ENCODE assay signal across 10 cellular contexts in genomic region chr3:172104471-172105072, GRCh38.
DNase-seq lines count a peak whose midpoint lies in the region; ATAC-seq, FAIRE-seq and TF ChIP-seq lines count a peak whose summit lies in the region.
"Had no signal": no experiment of that assay in that cellular context is flagged by ENCODE, and none has a peak within 500 bp of the region (broad histone marks: within the 10 kb centered on the region; RNA-seq: fewer than 3 reads in every experiment).

No MANE protein-coding gene starts in this region.

- TF ChIP-seq EP300 in HepG2 (IDR thresholded peaks at IDR 0.05; ENCODE audit: low read depth in 2 of 2, low read length in 2 of 2) (no peak), HepG2 (CRISPR knock-in tag; IDR thresholded peaks at IDR 0.05; ENCODE audit: borderline replicate concordance) (no peak)

- CTCF ChIA-PET in HepG2 (lab: Yijun Ruan, JAX; ENCODE audit: low intra/inter-chr PET ratio, low total read pairs) = no interaction called here

- peaks cover 4% of the 10 kb centered on the region for H3K36me3 Mint-ChIP-seq in astrocyte (ENCODE audit: low read depth, unreplicated experiment)

- ATAC-seq in HepG2 (no peak), right lobe of liver (no peak), HG02870 (IDR thresholded peaks at IDR 0.05; ENCODE audit: unreplicated experiment) (no peak)
- ATAC-seq: stimulated activated naive CD8-positive, alpha-beta T cell treated with anti-CD3 and anti-CD28 coated beads, Interleukin-15, amount 100 ng/mL, for 72 hours had no signal

- H3K4me2 ChIP-seq in HepG2 (ENCODE audit: low read depth, low read length) = no peak overlapping the region
- H3K4me2 ChIP-seq in astrocyte (ENCODE audit: low read length) = peak overlapping the region; percentile 56

- H4K20me1 ChIP-seq in HepG2 (ENCODE audit: insufficient read depth, low read length) = peaks cover 88% of the 10 kb centered on the region
- peaks cover 87% of the 10 kb centered on the region for H4K20me1 ChIP-seq in astrocyte (ENCODE audit: insufficient read depth, low read length)

- in situ Hi-C loops in HepG2 (cut with HindIII; ENCODE audit: extremely low pct_ligation_motif_present, low pct_unique_long_range_greater_than_20kb) = no loop called here

- H3K4me1 Mint-ChIP-seq in astrocyte (ENCODE audit: low read depth, unreplicated experiment) = peaks cover 79% of the 10 kb centered on the region

- no peak overlapping the region for H2AFZ ChIP-seq in HepG2 (ENCODE audit: low read length)
- H2AFZ ChIP-seq in astrocyte (ENCODE audit: low read depth, low read length) = no peak overlapping the region

- H3K27me3 ChIP-seq in HepG2 (ENCODE audit: control insufficient read depth in 1 of 2, insufficient read depth in 2 of 2, low read length in 2 of 2) = no peaks in the 10 kb centered on the region
- no peaks in the 10 kb centered on the region for H3K27me3 ChIP-seq in right lobe of liver
- no peaks in the 10 kb centered on the region for H3K27me3 ChIP-seq in astrocyte (ENCODE audit: insufficient read depth, low read length)

- TF ChIP-seq POLR2A in HepG2 (IDR thresholded peaks at IDR 0.05; ENCODE audit: insufficient read depth in 1 of 2, low read depth in 2 of 2, low read length in 2 of 2) = no peak
- TF ChIP-seq POLR2A in right lobe of liver (IDR thresholded peaks at IDR 0.05) = no peak

- no peak for TF ChIP-seq CTCF in HepG2 (CRISPR knock-in tag; IDR thresholded peaks at IDR 0.05)
- TF ChIP-seq CTCF in right lobe of liver (IDR thresholded peaks at IDR 0.05) = no peak
- no peak for TF ChIP-seq CTCF in astrocyte (IDR thresholded peaks at IDR 0.05; ENCODE audit: insufficient read depth, low read depth, low read length)

- POLR2A ChIA-PET in HepG2 (lab: Yijun Ruan, JAX) = interaction anchor here (0.7 to 5.0 kb wide), 4 partner anchors 11 to 65 kb away, joined by 3 to 37 read pairs (median 6); partner anchors contain the start of gene FNDC3B

- H3K27me3 Mint-ChIP-seq in astrocyte (ENCODE audit: low read depth, unreplicated experiment) = no peaks in the 10 kb centered on the region
- H3K27me3 Mint-ChIP-seq: stimulated activated naive CD8-positive, alpha-beta T cell treated with anti-CD3 and anti-CD28 coated beads, Interleukin-15, amount 100 ng/mL, for 72 hours had no signal

- no peak for DNase-seq in HepG2 (ENCODE audit: low spot score)
- DNase-seq in right lobe of liver = no peak
- peak; percentile 61 for DNase-seq in astrocyte (ENCODE audit: low read depth)
- DNase-seq in kidney tubule cell (ENCODE audit: low spot score) = peak; percentile 62
- DNase-seq in SHP77 (lab: John Stamatoyannopoulos, UW) = no peak
- no peak for DNase-seq in GM19238 (ENCODE audit: insufficient read length, low spot score)
- no peak for DNase-seq in COLO668 (lab: John Stamatoyannopoulos, UW; ENCODE audit: unreplicated experiment)
- DNase-seq: stimulated activated naive CD8-positive, alpha-beta T cell treated with anti-CD3 and anti-CD28 coated beads, Interleukin-15, amount 100 ng/mL, for 72 hours had no signal

- H3K27ac ChIP-seq in HepG2 (ENCODE audit: extremely low read length, insufficient read depth, low read length) (peak overlapping the region; percentile 84), right lobe of liver (peak overlapping the region in 1 of 3 donors; percentile 90), astrocyte (ENCODE audit: low read depth, low read length) (peak overlapping the region; percentile 86)
- H3K27ac ChIP-seq: VCaP had no signal

- H3K4me1 ChIP-seq in HepG2 (ENCODE audit: insufficient read depth, low read length) (peaks cover 100% of the 10 kb centered on the region), right lobe of liver (peaks cover 0 to 58% (median 20%) of the 10 kb centered on the region in 4 donors), astrocyte (ENCODE audit: insufficient read depth, low read length) (peaks cover 44% of the 10 kb centered on the region)

- 92% methylated on average over 2 of the region's 2 CpGs for WGBS in HepG2 (ENCODE audit: low lambda C conversion rate)
- 44% methylated on average over 2 of the region's 2 CpGs for WGBS in right lobe of liver (ENCODE audit: insufficient coverage, low coverage, low lambda C conversion rate, missing lambda C conversion rate)

- FAIRE-seq in HepG2 (lab: Jason Lieb, UNC) = no peak
- no peak for FAIRE-seq in astrocyte (lab: Jason Lieb, UNC)

- BruUV-seq in HepG2 (replicated peaks; lab: Mats Ljungman, UMichigan) = no TSS peak

- H3K9ac ChIP-seq in HepG2 (ENCODE audit: insufficient read depth, low read depth, low read length) (no peak overlapping the region; the same call in 1 of the 2 replicates), astrocyte (ENCODE audit: low read length) (no peak overlapping the region)

- H3K27ac Mint-ChIP-seq in astrocyte (ENCODE audit: unreplicated experiment) = peak overlapping the region; percentile 94

- intact Hi-C loops in HepG2 (cut with micrococcal nuclease; ENCODE audit: unreplicated experiment) = loop anchor here (1.0 kb wide), 1 partner anchor 15 kb away; no protein-coding TSS in a partner anchor
- intact Hi-C loops in right lobe of liver (cut with DNase I) = no loop called here

- peaks cover 97% of the 10 kb centered on the region for H3K79me2 ChIP-seq in HepG2 (ENCODE audit: insufficient read depth, low read length)
- H3K79me2 ChIP-seq in astrocyte (ENCODE audit: insufficient read depth, low read length) = peaks cover 98% of the 10 kb centered on the region

- H3K36me3 ChIP-seq in HepG2 (replicated peaks in 1 of 2; ENCODE audit: control insufficient read depth in 1 of 2, insufficient read depth in 2 of 2, low read length in 2 of 2) (peaks cover 4 to 26% of the 10 kb centered on the region in 2 experiments; a peak in 4 of 5 replicates), right lobe of liver (peaks cover 0 to 4% (median 0%) of the 10 kb centered on the region in 4 donors), astrocyte (ENCODE audit: insufficient read depth, low read length) (no peaks in the 10 kb centered on the region)

- no peaks in the 10 kb centered on the region for H3K9me3 Mint-ChIP-seq in astrocyte (ENCODE audit: unreplicated experiment)
- H3K9me3 Mint-ChIP-seq: stimulated activated naive CD8-positive, alpha-beta T cell treated with anti-CD3 and anti-CD28 coated beads, Interleukin-15, amount 100 ng/mL, for 72 hours had no signal

- no peak for TF ChIP-seq RAD21 in HepG2 (CRISPR knock-in tag; IDR thresholded peaks at IDR 0.05)

- no peak overlapping the region for H3K4me3 ChIP-seq in HepG2 (replicated peaks in 1 of 3; ENCODE audit: insufficient read depth in 1 of 3, low read depth in 2 of 3, low read length in 3 of 3)
- H3K4me3 ChIP-seq in right lobe of liver = no peak overlapping the region
- H3K4me3 ChIP-seq in astrocyte (ENCODE audit: insufficient read depth, low read depth, low read length) = no peak overlapping the region

- H3K9me3 ChIP-seq in HepG2 (ENCODE audit: low read length) (no peaks in the 10 kb centered on the region), right lobe of liver (no peaks in the 10 kb centered on the region), astrocyte (ENCODE audit: insufficient read depth, low read depth, low read length) (no peaks in the 10 kb centered on the region)

- peak overlapping the region; percentile 71 for H3K4me3 Mint-ChIP-seq in astrocyte (ENCODE audit: unreplicated experiment)
- H3K4me3 Mint-ChIP-seq: stimulated activated naive CD8-positive, alpha-beta T cell treated with anti-CD3 and anti-CD28 coated beads, Interleukin-15, amount 100 ng/mL, for 72 hours had no signal

TF ChIP-seq in HepG2, 621 proteins besides CTCF, POLR2A, EP300 and RAD21:
- TF ChIP-seq RFX5 (IDR thresholded peaks at IDR 0.05; ENCODE audit: low read depth, low read length) (peak; percentile 53; the same call in 1 of the 2 replicates), AGO2 (optimal IDR thresholded peaks at IDR 0.05; ENCODE audit: low read depth, low read length) (peak; percentile 16), PBX3 (CRISPR knock-in tag; IDR thresholded peaks at IDR 0.05; ENCODE audit: borderline replicate concordance) (no peak), RBM22 (optimal IDR thresholded peaks at IDR 0.05; ENCODE audit: low read length) (peak; percentile 99), SOX6 (IDR thresholded peaks at IDR 0.05) (no peak), SOX6 (CRISPR knock-in tag; IDR thresholded peaks at IDR 0.05) (peak; percentile 34; the same call in 1 of the 2 replicates), SMAD3 (CRISPR knock-in tag; IDR thresholded peaks at IDR 0.05) (no peak)

Comparison
In these comparisons a context has a peak if more than half of its experiments do, and no peak if none do; other contexts are left out.
1. DNase-seq: peak in astrocyte (single experiment) and kidney tubule cell (single experiment); none in HepG2 (single experiment), right lobe of liver (0 of 3), SHP77 (0 of 2), GM19238 (single experiment) and COLO668 (single experiment).